In the genomic region with DNA sequence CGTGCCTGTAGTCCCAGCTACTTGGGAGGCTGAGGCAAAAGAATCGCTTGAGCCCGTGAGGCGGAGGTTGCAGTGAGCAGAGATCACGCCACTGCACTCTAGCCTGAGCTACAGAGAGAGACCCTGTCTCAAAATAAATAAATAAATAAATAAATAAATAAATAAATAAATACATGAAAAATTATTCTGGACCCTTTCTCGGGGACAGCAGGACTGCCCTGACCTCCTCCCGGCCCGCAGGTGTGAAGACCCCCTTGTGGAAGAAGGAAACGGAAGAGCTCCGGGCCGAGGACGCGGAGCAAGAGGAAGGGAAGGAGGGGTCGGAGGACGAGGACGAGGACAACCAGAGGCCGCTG, we compare ENCODE assay signal across 11 cellular contexts. TPM values are rescaled to one million over a fixed set of nuclear protein-coding genes. Genes with fewer than 3 reads are reported as not detected.
DNase-seq lines count a peak whose midpoint lies in the region; ATAC-seq and TF ChIP-seq lines count a peak whose summit lies in the region.
"Had no signal": no experiment of that assay in that cellular context is flagged by ENCODE, and none has a peak within 500 bp of the region (broad histone marks: within the 10 kb centered on the region; RNA-seq: fewer than 3 reads in every experiment).

No MANE protein-coding gene starts in this region.

- peaks cover 0 to 31% (median 24%) of the 10 kb centered on the region in 10 experiments; a peak in 19 of 20 replicates for H3K4me1 ChIP-seq in BLaER1 treated with 17β-estradiol and CSF1 and Interleukin-3, amounts not matched to agents 10 nM and 100 nM
- peaks cover 6% of the 10 kb centered on the region for H3K4me1 ChIP-seq in colonic mucosa
- H3K4me1 ChIP-seq in neuron (ENCODE audit: insufficient read depth, low read length): peaks cover 14% of the 10 kb centered on the region

- no peaks in the 10 kb centered on the region for H3K36me3 ChIP-seq in BLaER1 treated with 17β-estradiol and CSF1 and Interleukin-3, amounts not matched to agents 10 nM and 100 nM
- H3K36me3 ChIP-seq in colonic mucosa (no peaks in the 10 kb centered on the region), neuron (ENCODE audit: insufficient read depth, low read length) (no peaks in the 10 kb centered on the region)

- H4K20me1 ChIP-seq in BLaER1 treated with 17β-estradiol and CSF1 and Interleukin-3, amounts not matched to agents 10 nM and 100 nM: peaks cover 0 to 23% (median 0%) of the 10 kb centered on the region in 11 experiments; a peak in 3 of 22 replicates

- intact Hi-C loops in colonic mucosa (cut with DNase I): loop anchor here (1.0 kb wide), 1 partner anchor 42 kb away; no protein-coding TSS in a partner anchor

- no peak overlapping the region for H2AFZ ChIP-seq in neuron (ENCODE audit: low read depth, low read length)

- peak overlapping the region; percentile 77 to 99 (median 96) for H3K4me2 ChIP-seq in BLaER1 treated with 17β-estradiol and CSF1 and Interleukin-3, amounts not matched to agents 10 nM and 100 nM

- H3K9ac ChIP-seq in BLaER1 treated with 17β-estradiol and CSF1 and Interleukin-3, amounts not matched to agents 10 nM and 100 nM: peak overlapping the region; percentile 34 to 77 (median 63); a peak in 20 of 22 replicates
- H3K9ac ChIP-seq in colonic mucosa (ENCODE audit: low read depth in 2 of 2, low read length in 2 of 2): peak overlapping the region in 1 of 2 donors; percentile 62

- peak overlapping the region; percentile 55 to 76 (median 64) for H3K4me3 ChIP-seq in BLaER1 treated with 17β-estradiol and CSF1 and Interleukin-3, amounts not matched to agents 10 nM and 100 nM
- H3K4me3 ChIP-seq in LNCaP clone FGC (ENCODE audit: low read depth, low read length) (peak overlapping the region; percentile 34; the same call in 1 of the 2 replicates), colonic mucosa (peak overlapping the region; percentile 55), neuron (ENCODE audit: low read length) (peak overlapping the region; percentile 47)

- H3K9me3 ChIP-seq in BLaER1 treated with 17β-estradiol and CSF1 and Interleukin-3, amounts not matched to agents 10 nM and 100 nM (replicated peaks in 1 of 11): no peaks in the 10 kb centered on the region
- no peaks in the 10 kb centered on the region for H3K9me3 ChIP-seq in colonic mucosa
- H3K9me3 ChIP-seq in neuron (ENCODE audit: low read length): no peaks in the 10 kb centered on the region

- no peak overlapping the region for H3K27ac ChIP-seq in BLaER1 treated with 17β-estradiol and CSF1 and Interleukin-3, amounts not matched to agents 10 nM and 100 nM
- no peak overlapping the region for H3K27ac ChIP-seq in colonic mucosa

- no peak for DNase-seq in LNCaP clone FGC (ENCODE audit: low read depth)
- DNase-seq in colonic mucosa: no peak
- DNase-seq in amygdala (lab: John Stamatoyannopoulos, UW): no peak
- DNase-seq in kidney glomerular epithelial cell (lab: John Stamatoyannopoulos, UW): no peak
- no peak for DNase-seq in NCI-H510A (lab: John Stamatoyannopoulos, UW)

- TF ChIP-seq CTCF in LNCaP clone FGC (IDR thresholded peaks at IDR 0.05; ENCODE audit: control insufficient read depth, extremely low read depth, insufficient read depth): no peak
- TF ChIP-seq CTCF in colonic mucosa (IDR thresholded peaks at IDR 0.05): no peak

- ATAC-seq in HG03460 (IDR thresholded peaks at IDR 0.05; ENCODE audit: unreplicated experiment): no peak

- H3K27me3 ChIP-seq in BLaER1 treated with 17β-estradiol and CSF1 and Interleukin-3, amounts not matched to agents 10 nM and 100 nM: peaks cover 0 to 9% (median 0%) of the 10 kb centered on the region in 11 experiments; a peak in 1 of 22 replicates
- H3K27me3 ChIP-seq in colonic mucosa (no peaks in the 10 kb centered on the region), neuron (ENCODE audit: insufficient read depth, low read length) (no peaks in the 10 kb centered on the region)

RNA-seq across cellular contexts. Expression of a gene that starts 3.1 kb away (rescaled TPM):
- total RNA-seq in colonic mucosa: not detected
- total RNA-seq: aorta, mucosa of gallbladder, ureter had no signal

RNA-seq across cellular contexts. Expression of a gene that starts 10.7 kb away (rescaled TPM):
- under 1 TPM in 1 of 2 donors, not detected in 1; 0.15 TPM for total RNA-seq in colonic mucosa
- total RNA-seq: aorta, mucosa of gallbladder, ureter had no signal

RNA-seq across cellular contexts. Expression of a gene that starts 31.7 kb away (rescaled TPM):
- 10 to 100 TPM; 62.5 to 66.7 TPM for total RNA-seq in colonic mucosa

RNA-seq across cellular contexts. Expression of a gene that starts 32.3 kb away (rescaled TPM):
- under 1 TPM; 0.07 to 0.21 TPM for total RNA-seq in colonic mucosa

RNA-seq across cellular contexts. Expression of a gene that starts 45.5 kb away (rescaled TPM):
- 100 to 1,000 TPM; 132 to 218 TPM for total RNA-seq in colonic mucosa
